11 cellular contexts compared by ENCODE assay signal in the genomic region with DNA sequence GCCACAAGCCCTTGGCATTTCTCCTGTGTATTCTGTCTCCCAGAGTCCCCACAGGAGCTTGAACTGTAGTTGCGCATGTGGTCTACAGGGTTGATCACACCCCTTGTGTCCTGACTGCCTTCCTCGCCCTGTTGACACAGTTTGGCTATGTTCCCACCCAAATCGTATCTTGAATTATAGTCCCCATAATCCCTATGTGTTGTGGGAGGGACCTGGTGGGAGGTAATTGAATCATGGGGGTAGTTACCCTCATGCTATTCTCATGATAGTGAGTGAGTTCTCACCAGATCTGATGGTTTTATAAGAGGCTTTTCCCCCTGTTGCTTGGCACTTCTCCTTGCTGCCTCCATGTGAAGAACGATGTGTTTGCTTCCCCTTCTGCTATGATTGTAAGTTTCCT. TPM values are rescaled to one million over a fixed set of nuclear protein-coding genes. Genes with fewer than 3 reads are reported as not detected.
"Had no signal": no experiment of that assay in that cellular context is flagged by ENCODE, and none has a peak within 500 bp of the region (broad histone marks: within the 10 kb centered on the region; RNA-seq: fewer than 3 reads in every experiment).

No MANE protein-coding gene starts in this region.

- ATAC-seq: HCT116, HepG2 had no signal

- H3K4me3 Mint-ChIP-seq: IgD-negative memory B cell had no signal

- H3K4me3 ChIP-seq: GM23248, HAP-1 had no signal

- H2AFZ ChIP-seq: GM23248 had no signal

- H3K36me3 ChIP-seq: HAP-1 had no signal

- H3K4me1 Mint-ChIP-seq: IgD-negative memory B cell had no signal

- H3K9me3 ChIP-seq: HAP-1 had no signal

- H3K27ac ChIP-seq: GM23248, HL-60 had no signal

- H3K4me1 ChIP-seq: HAP-1 had no signal

- DNase-seq: GM23248, GOT3, H7, KBM-7 had no signal

- H3K27me3 Mint-ChIP-seq: IgD-negative memory B cell had no signal

- H3K9ac ChIP-seq: GM23248 had no signal

RNA-seq across cellular contexts. Expression of a gene that starts 21.2 kb away (rescaled TPM):
- total RNA-seq: GM23248, H4, H7, HepG2, HT1080 had no signal
- polyA plus RNA-seq: GM23248, HepG2, IgD-negative memory B cell had no signal

RNA-seq across cellular contexts. Expression of a gene that starts 27.7 kb away (rescaled TPM):
- total RNA-seq: GM23248, H4, H7, HepG2, HT1080 had no signal
- polyA plus RNA-seq: GM23248, HepG2, IgD-negative memory B cell had no signal
